ENCODE assay signal across 1 cellular context in the genomic region with DNA sequence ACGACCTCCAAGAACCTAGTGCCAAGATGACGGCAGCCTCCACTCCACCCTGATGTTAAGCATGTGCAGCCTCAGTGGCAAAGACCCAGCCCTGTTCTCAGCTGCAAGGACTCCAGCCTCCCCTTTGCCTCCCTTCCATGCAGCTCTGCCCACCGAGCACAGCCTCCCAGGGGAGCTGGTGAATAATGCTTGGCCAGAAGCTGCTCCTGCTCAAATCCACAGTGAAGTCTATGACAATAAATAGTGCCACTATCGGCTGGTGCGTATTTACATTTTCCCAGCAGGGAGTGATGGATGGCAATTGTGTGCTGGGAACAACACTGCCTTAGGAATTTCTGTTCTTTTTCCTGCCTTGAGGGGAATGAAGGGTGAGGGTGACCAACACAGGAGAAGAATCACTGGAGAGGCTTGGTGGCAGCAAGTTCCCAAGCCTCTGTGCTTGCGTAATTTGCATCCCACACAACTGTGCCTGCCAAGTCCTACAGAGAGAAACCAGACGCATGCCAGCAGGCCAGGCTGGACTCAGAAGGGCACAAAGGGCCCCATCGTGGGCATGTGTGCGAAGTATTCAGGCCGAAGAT.
A peak's percentile ranks its signal among the peaks of the same experiment; 100 is the strongest.
TF ChIP-seq lines count a peak whose summit lies in the region.

No MANE protein-coding gene starts in this region.

TF ChIP-seq in H1, 55 proteins besides CTCF, POLR2A, EP300 and RAD21:
- no peak for TF ChIP-seq PHF8 (conservative IDR thresholded peaks at IDR 0.05; ENCODE audit: low read depth, low read length)
- TF ChIP-seq CEBPB (IDR thresholded peaks at IDR 0.05; ENCODE audit: low read depth, low read length) = peak; percentile 38
